12 cellular contexts compared by ENCODE assay signal in genomic region chr7:99679032-99679399, GRCh38. TPM values are rescaled to one million over a fixed set of nuclear protein-coding genes. Genes with fewer than 3 reads are reported as not detected.
DNase-seq lines count a peak whose midpoint lies in the region; ATAC-seq and TF ChIP-seq lines count a peak whose summit lies in the region.
"Had no signal": no experiment of that assay in that cellular context is flagged by ENCODE, and none has a peak within 500 bp of the region (broad histone marks: within the 10 kb centered on the region; RNA-seq: fewer than 3 reads in every experiment).

No MANE protein-coding gene starts in this region.

- peaks cover 0 to 8% (median 6%) of the 10 kb centered on the region in 3 experiments; a peak in 2 of 7 replicates for H3K36me3 Mint-ChIP-seq in H9 (ENCODE audit: insufficient read depth in 1 of 3, low read depth in 3 of 3)
- no peaks in the 10 kb centered on the region for H3K36me3 Mint-ChIP-seq in neural progenitor cell

- H3K27ac ChIP-seq in H9 (ENCODE audit: insufficient read length, low read depth, low read length) (no peak overlapping the region), SK-N-SH (ENCODE audit: low read depth in 2 of 2, low read length in 1 of 2) (no peak overlapping the region), skin epidermis (peak overlapping the region in 6 of 21 experiments; percentile 6 to 59 (median 42)), neural progenitor cell (no peak overlapping the region)
- H3K27ac ChIP-seq: spleen had no signal

- H2AFZ ChIP-seq in H9 (ENCODE audit: low read length) (no peak overlapping the region), SK-N-SH (ENCODE audit: low read depth) (no peak overlapping the region), neural progenitor cell (replicated peaks) (no peak overlapping the region)

- TF ChIP-seq EP300 in SK-N-SH (IDR thresholded peaks at IDR 0.05; ENCODE audit: borderline replicate concordance in 1 of 2, low read depth in 1 of 2, low read length in 1 of 2): no peak

- no peak overlapping the region for H3K56ac ChIP-seq in H9 (ENCODE audit: insufficient read length, low read depth, low read length)

- H3K79me2 ChIP-seq in H9 (ENCODE audit: insufficient read depth, low read length): no peaks in the 10 kb centered on the region
- H3K79me2 ChIP-seq in SK-N-SH (ENCODE audit: insufficient read depth): no peaks in the 10 kb centered on the region
- H3K79me2 ChIP-seq in neural progenitor cell (ENCODE audit: low read depth): no peaks in the 10 kb centered on the region

- H2BK5ac ChIP-seq in H9 (ENCODE audit: insufficient read length, low read length): no peak overlapping the region

- H3K4me3 ChIP-seq in SK-N-SH (ENCODE audit: low read depth in 2 of 2, low read length in 1 of 2): peak overlapping the region in 1 of 2 experiments; percentile 18; a peak in 1 of 4 replicates
- peak overlapping the region in 4 of 7 experiments; percentile 8 to 18 (median 12) for H3K4me3 ChIP-seq in skin epidermis
- H3K4me3 ChIP-seq in neural progenitor cell: no peak overlapping the region
- H3K4me3 ChIP-seq: spleen had no signal

- H3K14ac ChIP-seq in H9 (ENCODE audit: insufficient read depth, low read length): no peak overlapping the region

- no peak overlapping the region for H3K4me3 Mint-ChIP-seq in H9
- H3K4me3 Mint-ChIP-seq in neural progenitor cell: no peak overlapping the region

- H3K4ac ChIP-seq in H9 (ENCODE audit: low read depth, low read length): no peak overlapping the region

- no peak overlapping the region for H3K23ac ChIP-seq in H9 (ENCODE audit: insufficient read length, low read depth, low read length)

- H4K5ac ChIP-seq in H9 (ENCODE audit: insufficient read length, low read depth, low read length): no peak overlapping the region

- H3K79me1 ChIP-seq in H9 (ENCODE audit: insufficient read depth, low read depth, low read length, poor library complexity, severe bottlenecking): no peaks in the 10 kb centered on the region

- ATAC-seq in GM21737 (IDR thresholded peaks at IDR 0.05; ENCODE audit: unreplicated experiment): no peak

- no peak overlapping the region for H3T11ph ChIP-seq in H9 (ENCODE audit: low read length)

- DNase-seq in H9 (peak; percentile 32), SK-N-SH (no peak), iPS-NIHi7 (ENCODE audit: extremely low spot score) (peak; percentile 57), DMS79 treated with DMSO at 0.1 percent for 48 hours (lab: John Stamatoyannopoulos, UW) (no peak), neural progenitor cell (ENCODE audit: low spot score) (no peak), NCI-H187 (lab: John Stamatoyannopoulos, UW) (no peak)
- DNase-seq: activated naive CD4-positive, alpha-beta T cell treated with Interleukin-2 at 50 U/mL for 16 hours; GF-D8; spleen had no signal

- H3K27me3 ChIP-seq in H9 (ENCODE audit: insufficient read depth, low read length) (no peaks in the 10 kb centered on the region), SK-N-SH (ENCODE audit: insufficient read depth) (no peaks in the 10 kb centered on the region), neural progenitor cell (no peaks in the 10 kb centered on the region)
- H3K27me3 ChIP-seq: spleen had no signal

- POLR2A ChIA-PET in SK-N-SH (lab: Yijun Ruan, JAX): no interaction called here

- H3K9me3 Mint-ChIP-seq in H9 (peaks cover 0 to 17% of the 10 kb centered on the region in 2 experiments; a peak in 4 of 5 replicates), neural progenitor cell (peaks cover 8% of the 10 kb centered on the region)

- H3K4me1 Mint-ChIP-seq in H9 (peaks cover 17 to 21% of the 10 kb centered on the region in 2 experiments), neural progenitor cell (peaks cover 3% of the 10 kb centered on the region)

- H4K91ac ChIP-seq in H9 (ENCODE audit: insufficient read length, low read depth, low read length): no peak overlapping the region

- no peak overlapping the region for H4K8ac ChIP-seq in H9 (replicated peaks; ENCODE audit: insufficient read length, low read depth, low read length)

- H3K4me2 ChIP-seq in H9 (ENCODE audit: insufficient read depth, insufficient read length, low read length) (no peak overlapping the region), SK-N-SH (peak overlapping the region; percentile 21), neural progenitor cell (no peak overlapping the region)

- no peaks in the 10 kb centered on the region for H3K23me2 ChIP-seq in H9 (ENCODE audit: insufficient read length, low read depth, low read length, poor library complexity, severe bottlenecking)

- H4K20me1 ChIP-seq in H9 (ENCODE audit: control insufficient read depth, insufficient read depth, insufficient read length) (no peaks in the 10 kb centered on the region), SK-N-SH (ENCODE audit: insufficient read depth) (no peaks in the 10 kb centered on the region), neural progenitor cell (ENCODE audit: low read depth) (no peaks in the 10 kb centered on the region)

- H3K27ac Mint-ChIP-seq in H9 (no peak overlapping the region; a peak in 1 of 7 replicates), neural progenitor cell (no peak overlapping the region)

- H3K9ac ChIP-seq in H9 (ENCODE audit: extremely low read depth, insufficient read length, low read length) (no peak overlapping the region), SK-N-SH (no peak overlapping the region), neural progenitor cell (no peak overlapping the region)

- H3K27me3 Mint-ChIP-seq in H9 (ENCODE audit: low read depth) (peaks cover 4% of the 10 kb centered on the region), neural progenitor cell (ENCODE audit: insufficient read depth, low read depth) (peaks cover 3% of the 10 kb centered on the region)

- H3K4me1 ChIP-seq in H9 (ENCODE audit: insufficient read depth, low read length) (no peaks in the 10 kb centered on the region), SK-N-SH (ENCODE audit: control insufficient read depth in 1 of 2, insufficient read depth in 2 of 2, low read depth in 1 of 2, low read length in 1 of 2) (peaks cover 0 to 5% of the 10 kb centered on the region in 2 experiments; a peak in 1 of 4 replicates), neural progenitor cell (no peaks in the 10 kb centered on the region)
- H3K4me1 ChIP-seq: spleen had no signal

- no peaks in the 10 kb centered on the region for H3K9me2 ChIP-seq in SK-N-SH

- H2AK5ac ChIP-seq in H9 (ENCODE audit: insufficient read length, low read length): no peak overlapping the region

- H3F3A ChIP-seq in SK-N-SH (replicated peaks; ENCODE audit: insufficient read depth) (no peaks in the 10 kb centered on the region), neural progenitor cell (ENCODE audit: low read depth) (no peaks in the 10 kb centered on the region)

- TF ChIP-seq CTCF in H9 (conservative IDR thresholded peaks at IDR 0.05): no peak
- no peak for TF ChIP-seq CTCF in SK-N-SH (IDR thresholded peaks at IDR 0.05)
- no peak for TF ChIP-seq CTCF in neural progenitor cell (IDR thresholded peaks at IDR 0.05)

- H3K36me3 ChIP-seq in SK-N-SH (replicated peaks in 1 of 2; ENCODE audit: control insufficient read depth in 1 of 2, insufficient read depth in 2 of 2, low read length in 1 of 2) (no peaks in the 10 kb centered on the region), neural progenitor cell (no peaks in the 10 kb centered on the region)
- H3K36me3 ChIP-seq: spleen had no signal

- no CpG with 5 or more reads among the region's 4 CpGs for WGBS in H9 (ENCODE audit: extremely low coverage, insufficient read length, low lambda C conversion rate)
- WGBS in SK-N-SH (ENCODE audit: low lambda C conversion rate): 14% methylated on average over 4 of the region's 4 CpGs

- no peak for TF ChIP-seq RAD21 in SK-N-SH (IDR thresholded peaks at IDR 0.05; ENCODE audit: low read length)

- no peak overlapping the region for H2BK120ac ChIP-seq in H9 (ENCODE audit: low read depth, low read length, poor library complexity, severe bottlenecking)

- no peak overlapping the region for H2BK12ac ChIP-seq in H9 (ENCODE audit: insufficient read length, low read depth, low read length)

- CTCF ChIA-PET in SK-N-SH (lab: Yijun Ruan, JAX): interaction anchor here (1.3 to 1.4 kb wide), 2 partner anchors 47 to 63 kb away, joined by 3 to 5 read pairs; partner anchors contain the start of gene ZSCAN25

- H3K9me3 ChIP-seq in H9 (ENCODE audit: control insufficient read depth, low read depth, low read length) (no peaks in the 10 kb centered on the region), SK-N-SH (no peaks in the 10 kb centered on the region), neural progenitor cell (ENCODE audit: low read depth) (no peaks in the 10 kb centered on the region)

- no peak overlapping the region for H3K18ac ChIP-seq in H9 (ENCODE audit: insufficient read length, low read depth, low read length)

- no peak overlapping the region for H2BK15ac ChIP-seq in H9 (ENCODE audit: low read depth, low read length)

- H2BK20ac ChIP-seq in H9 (ENCODE audit: low read depth, low read length, poor library complexity, severe bottlenecking): no peak overlapping the region

TF ChIP-seq in SK-N-SH, 30 proteins besides CTCF, POLR2A, EP300 and RAD21:
- TF ChIP-seq JUND (IDR thresholded peaks at IDR 0.05) (peak; percentile 25; the same call in 1 of the 2 replicates), RFX5 (IDR thresholded peaks at IDR 0.05; ENCODE audit: low read length) (no peak), FOSL2 (IDR thresholded peaks at IDR 0.05; ENCODE audit: borderline replicate concordance, low read depth) (peak; percentile 34; the same call in 1 of the 2 replicates)

RNA-seq across cellular contexts. Expression of gene CYP3A5, which starts 0.8 kb away (rescaled TPM):
- total RNA-seq in H9 (2021) (0.22 TPM in 1 of 2 replicates, not detected in the other), neural progenitor cell (ENCODE audit: low replicate concordance) (not detected in 2 replicates)
- 0.25 and 0.31 TPM in 2 replicates for polyA plus RNA-seq in SK-N-SH (2012; rRNA removed)
- polyA plus RNA-seq in SK-N-SH (2012; cell fraction: cytosol; rRNA removed): 0.04 and 0.12 TPM in 2 replicates
- 0.79 and 1.6 TPM in 2 replicates for polyA plus RNA-seq in SK-N-SH (2012; cell fraction: nucleus; rRNA removed)
- total RNA-seq: glomerular endothelial cell, spleen had no signal

RNA-seq across cellular contexts. Expression of gene CYP3A7, which starts 56.0 kb away (rescaled TPM):
- total RNA-seq in H9 (2021) (not detected in 2 replicates), neural progenitor cell (ENCODE audit: low replicate concordance) (not detected in 2 replicates)
- polyA plus RNA-seq in SK-N-SH (2012; rRNA removed): not detected in 2 replicates
- polyA plus RNA-seq in SK-N-SH (2012; cell fraction: cytosol; rRNA removed): 0.01 TPM in 1 of 2 replicates, not detected in the other
- polyA plus RNA-seq in SK-N-SH (2012; cell fraction: nucleus; rRNA removed): 0.02 and 0.05 TPM in 2 replicates
- total RNA-seq: glomerular endothelial cell, spleen had no signal
- polyA plus RNA-seq: spleen had no signal

Comparison
In these comparisons a context has a peak if more than half of its experiments do, and no peak if none do; other contexts are left out.
1. DNase-seq: peak in H9 (single experiment) and iPS-NIHi7 (single experiment); none in SK-N-SH (single experiment), DMS79 treated with DMSO at 0.1 percent for 48 hours (single experiment), neural progenitor cell (single experiment) and NCI-H187 (0 of 2).